In genomic region chr22:20578707-20579106, GRCh38 we compare ENCODE assay signal across 14 cellular contexts.
DNase-seq lines count a peak whose midpoint lies in the region; ATAC-seq and TF ChIP-seq lines count a peak whose summit lies in the region.
"Had no signal": no experiment of that assay in that cellular context is flagged by ENCODE, and none has a peak within 500 bp of the region (broad histone marks: within the 10 kb centered on the region; RNA-seq: fewer than 3 reads in every experiment).

No MANE protein-coding gene starts in this region.

- ATAC-seq in HG03439 (IDR thresholded peaks at IDR 0.05; ENCODE audit: unreplicated experiment) = no peak

- peak overlapping the region in 1 of 7 donors; percentile 70 for H3K4me3 Mint-ChIP-seq in CD8-positive, alpha-beta memory T cell

- no peaks in the 10 kb centered on the region for H3K27me3 ChIP-seq in CD8-positive, alpha-beta memory T cell (ENCODE audit: insufficient read depth, low read length, poor library complexity, severe bottlenecking)
- H3K27me3 ChIP-seq in skeletal muscle tissue (ENCODE audit: control insufficient read depth in 3 of 3, insufficient read depth in 3 of 3, low read length in 3 of 3) = no peaks in the 10 kb centered on the region
- no peaks in the 10 kb centered on the region for H3K27me3 ChIP-seq in ovary
- H3K27me3 ChIP-seq: SJSA1 had no signal

- no peaks in the 10 kb centered on the region for H3K27me3 Mint-ChIP-seq in CD8-positive, alpha-beta memory T cell

- no peak for TF ChIP-seq CTCF in RWPE1 (conservative IDR thresholded peaks at IDR 0.05; ENCODE audit: low read depth)
- no peak for TF ChIP-seq CTCF in ovary (IDR thresholded peaks at IDR 0.05)

- peak overlapping the region in 5 of 8 donors; percentile 24 to 76 (median 55) for H3K27ac Mint-ChIP-seq in CD8-positive, alpha-beta memory T cell

- intact Hi-C loops in head of caudate nucleus (cut with DNase I) (no loop called here), ovary (cut with DNase I) (loop anchor here in 2 of 4 donors (10.0 kb wide), 3 partner anchors 64 to 164 kb away; no protein-coding TSS in a partner anchor)

- no peak for DNase-seq in CD8-positive, alpha-beta memory T cell
- DNase-seq in RWPE1 (ENCODE audit: low spot score) (no peak), head of caudate nucleus (no peak), ovary (no peak)
- DNase-seq: EL, NCI-H146, NCI-H2081 treated with DMSO at 0.1 percent for 48 hours, NCI-H2227 treated with DMSO at 0.1 percent for 48 hours, NCI-H524 treated with DMSO at 0.1 percent for 48 hours had no signal

- H3K36me3 Mint-ChIP-seq in CD8-positive, alpha-beta memory T cell = peaks cover 0 to 94% (median 12%) of the 10 kb centered on the region in 3 donors

- peaks cover 18% of the 10 kb centered on the region for H3K4me1 ChIP-seq in CD8-positive, alpha-beta memory T cell (ENCODE audit: insufficient read depth, low read length)
- H3K4me1 ChIP-seq in skeletal muscle tissue (ENCODE audit: control insufficient read depth in 3 of 3, insufficient read depth in 3 of 3, low read length in 3 of 3) (peaks cover 11 to 19% (median 11%) of the 10 kb centered on the region in 3 donors), ovary (ENCODE audit: insufficient read depth) (peaks cover 4% of the 10 kb centered on the region)
- H3K4me1 ChIP-seq: HAP-1, SJSA1 had no signal

- H3K9me3 ChIP-seq in CD8-positive, alpha-beta memory T cell (ENCODE audit: low read length) = no peaks in the 10 kb centered on the region
- H3K9me3 ChIP-seq in skeletal muscle tissue (ENCODE audit: control insufficient read depth in 3 of 3, low read length in 3 of 3) (no peaks in the 10 kb centered on the region), ovary (no peaks in the 10 kb centered on the region)
- H3K9me3 ChIP-seq: HAP-1, SJSA1 had no signal

- peak overlapping the region in 2 of 3 donors; percentile 27 to 40 for H3K9ac ChIP-seq in skeletal muscle tissue (ENCODE audit: low read depth in 1 of 3, low read length in 3 of 3)

- H3K4me1 Mint-ChIP-seq in CD8-positive, alpha-beta memory T cell = peaks cover 35 to 68% (median 48%) of the 10 kb centered on the region in 3 donors

- WGBS in ovary, 3 donors = 78 to 80% (median 78%) methylated on average over 5 of the region's 5 CpGs

- H3K27ac ChIP-seq in CD8-positive, alpha-beta memory T cell (ENCODE audit: low read depth, low read length) = no peak overlapping the region
- peak overlapping the region; percentile 99 for H3K27ac ChIP-seq in RWPE1
- H3K27ac ChIP-seq in cingulate gyrus (ENCODE audit: low read depth, low read length) = peak overlapping the region; percentile 39
- H3K27ac ChIP-seq in skeletal muscle tissue (ENCODE audit: low read depth, low read length) = no peak overlapping the region
- H3K27ac ChIP-seq in ovary = no peak overlapping the region
- H3K27ac ChIP-seq: SJSA1 had no signal

- TF ChIP-seq POLR2A in ovary (IDR thresholded peaks at IDR 0.05) = no peak

- POLR2A ChIA-PET in CD8-positive, alpha-beta memory T cell (lab: Charles Lee) = no interaction called here
- POLR2A ChIA-PET in RWPE1 (lab: Yijun Ruan, JAX; ENCODE audit: low non-redundant PET) = no interaction called here

- TF ChIP-seq EP300 in ovary (IDR thresholded peaks at IDR 0.05) = no peak

- no peak overlapping the region for H3K4me3 ChIP-seq in CD8-positive, alpha-beta memory T cell (ENCODE audit: low read length)
- H3K4me3 ChIP-seq in skeletal muscle tissue (ENCODE audit: low read length in 3 of 3) (no peak overlapping the region), ovary (no peak overlapping the region)
- H3K4me3 ChIP-seq: HAP-1, SJSA1 had no signal

- CTCF ChIA-PET in CD8-positive, alpha-beta memory T cell (lab: Charles Lee) = interaction anchor here (5.3 to 6.1 kb wide), 2 partner anchors 12 to 26 kb away, joined by 25 to 38 read pairs; no protein-coding TSS in a partner anchor
- CTCF ChIA-PET in RWPE1 (lab: Yijun Ruan, JAX) = interaction anchor here (0.6 kb wide), 1 partner anchor 12 kb away, joined by 3 read pairs; no protein-coding TSS in a partner anchor

- H3K36me3 ChIP-seq in CD8-positive, alpha-beta memory T cell (ENCODE audit: insufficient read depth, low read length) = peaks cover 77% of the 10 kb centered on the region
- H3K36me3 ChIP-seq in skeletal muscle tissue (ENCODE audit: control insufficient read depth in 3 of 3, insufficient read depth in 3 of 3, low read length in 3 of 3) (peaks cover 46 to 63% (median 60%) of the 10 kb centered on the region in 3 donors), ovary (no peaks in the 10 kb centered on the region)

- no peaks in the 10 kb centered on the region for H3K9me3 Mint-ChIP-seq in CD8-positive, alpha-beta memory T cell

Comparison
In these comparisons a context has a peak if more than half of its experiments do, and no peak if none do; other contexts are left out.
1. H3K27ac ChIP-seq: peak in RWPE1 (single experiment) and cingulate gyrus (single experiment); none in CD8-positive, alpha-beta memory T cell (single experiment), skeletal muscle tissue (single experiment) and ovary (0 of 2).